ENCODE assay signal across 1 cellular context in the genomic region with DNA sequence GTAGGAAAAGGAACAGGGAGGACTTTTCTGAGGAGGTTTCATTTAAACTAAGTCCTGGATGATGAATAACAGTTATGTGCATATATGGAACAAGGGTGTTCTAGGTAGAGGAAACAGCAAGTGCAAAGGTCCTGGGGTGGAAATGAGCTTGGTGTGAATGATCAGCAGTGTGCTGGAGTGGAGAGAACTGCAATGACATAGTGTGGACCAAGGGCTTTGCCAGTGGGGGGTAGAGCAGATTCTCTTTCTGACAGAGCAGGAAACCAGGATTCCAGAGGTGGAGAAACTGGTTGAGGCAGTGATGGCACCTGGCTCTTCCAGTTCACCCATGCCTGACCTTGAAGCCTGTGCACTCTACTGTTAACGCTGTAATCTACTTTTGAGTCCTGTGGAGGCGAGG.
TF ChIP-seq lines count a peak whose summit lies in the region.

No MANE protein-coding gene starts in this region.

TF ChIP-seq in K562, 482 proteins besides CTCF, POLR2A, EP300 and RAD21 (continues in another document):
- TF ChIP-seq SMAD1 (IDR thresholded peaks at IDR 0.05; ENCODE audit: low read depth, low read length, partially characterized antibody) (no peak), XRCC4 (IDR thresholded peaks at IDR 0.05; ENCODE audit: extremely low read depth, insufficient read depth, insufficient read length) (no peak), SNRNP70 (optimal IDR thresholded peaks at IDR 0.05; ENCODE audit: low read depth, low read length) (no peak), ZNF165 (CRISPR knock-in tag; IDR thresholded peaks at IDR 0.05; ENCODE audit: borderline replicate concordance) (no peak), ZNF324 (CRISPR knock-in tag; IDR thresholded peaks at IDR 0.05) (no peak), ARID4B (CRISPR knock-in tag; IDR thresholded peaks at IDR 0.05) (no peak), RBM25 (IDR thresholded peaks at IDR 0.05; ENCODE audit: low read depth, low read length, severe bottlenecking) (peak; percentile 80), NR2C1 (IDR thresholded peaks at IDR 0.05) (no peak), NR2C1 (tag; IDR thresholded peaks at IDR 0.05) (no peak), RFX7 (CRISPR knock-in tag; IDR thresholded peaks at IDR 0.05) (no peak), FOXA1 (IDR thresholded peaks at IDR 0.05; ENCODE audit: borderline replicate concordance) (no peak), EWSR1 (IDR thresholded peaks at IDR 0.05; ENCODE audit: borderline replicate concordance, low read depth, partially characterized antibody) (no peak), BDP1 (IDR thresholded peaks at IDR 0.05; ENCODE audit: insufficient read depth, insufficient read length) (no peak), E2F6 (IDR thresholded peaks at IDR 0.05; ENCODE audit: borderline replicate concordance in 1 of 2, extremely low read depth in 1 of 2, insufficient read depth in 1 of 2, insufficient read length in 1 of 2, low read depth in 1 of 2, low read length in 1 of 2, poor library complexity in 1 of 2, severe bottlenecking in 1 of 2) (no peak), MAFK (IDR thresholded peaks at IDR 0.05; ENCODE audit: low read length) (no peak), SUPT5H (IDR thresholded peaks at IDR 0.05) (0 out of 2 replicates have a peak, but pooled peaks have one; percentile 1), ELF1 (tag; IDR thresholded peaks at IDR 0.05) (no peak), FOS (IDR thresholded peaks at IDR 0.05; ENCODE audit: extremely low read depth, insufficient read length) (no peak), ZNF512 (tag; IDR thresholded peaks at IDR 0.05) (no peak), HDAC3 (IDR thresholded peaks at IDR 0.05; ENCODE audit: borderline replicate concordance, partially characterized antibody) (no peak), BCL6 (CRISPR knock-in tag; IDR thresholded peaks at IDR 0.05) (no peak), CBX8 (IDR thresholded peaks at IDR 0.05; ENCODE audit: borderline replicate concordance, extremely low read depth, low read depth, low read length, poor library complexity, severe bottlenecking) (no peak), TCF7 (IDR thresholded peaks at IDR 0.05; ENCODE audit: borderline replicate concordance) (no peak), ZNF766 (CRISPR knock-in tag; conservative IDR thresholded peaks at IDR 0.05) (no peak), NR1H2 (CRISPR knock-in tag; IDR thresholded peaks at IDR 0.05) (no peak), ETV1 (tag; conservative IDR thresholded peaks at IDR 0.05; ENCODE audit: low read depth) (no peak), SRSF9 (IDR thresholded peaks at IDR 0.05; ENCODE audit: borderline replicate concordance, low read depth, low read length) (no peak), ZNF830 (CRISPR knock-in tag; IDR thresholded peaks at IDR 0.05) (no peak), CREM (IDR thresholded peaks at IDR 0.05; ENCODE audit: low read depth) (no peak), ZNF778 (CRISPR knock-in tag; IDR thresholded peaks at IDR 0.05) (no peak), ZNF224 (CRISPR knock-in tag; IDR thresholded peaks at IDR 0.05) (no peak), FIP1L1 (IDR thresholded peaks at IDR 0.05; ENCODE audit: low read depth, low read length, poor library complexity, severe bottlenecking) (no peak), COPS2 (conservative IDR thresholded peaks at IDR 0.05) (no peak), PREB (CRISPR knock-in tag; IDR thresholded peaks at IDR 0.05) (no peak), MAZ (CRISPR knock-in tag; conservative IDR thresholded peaks at IDR 0.05 in 1 of 2, IDR thresholded peaks at IDR 0.05 in 1 of 2) (no peak), BRF1 (IDR thresholded peaks at IDR 0.05; ENCODE audit: borderline replicate concordance, extremely low read depth, insufficient read length) (no peak), SMARCA5 (IDR thresholded peaks at IDR 0.05) (peak; percentile 57; the same call in 1 of the 2 replicates), ZBTB43 (CRISPR knock-in tag; IDR thresholded peaks at IDR 0.05) (no peak), NRF1 (conservative IDR thresholded peaks at IDR 0.05 in 1 of 2, IDR thresholded peaks at IDR 0.05 in 1 of 2) (no peak), BCOR (IDR thresholded peaks at IDR 0.05) (peak; percentile 67; the same call in 1 of the 2 replicates), NELFE (IDR thresholded peaks at IDR 0.05; ENCODE audit: insufficient read depth, insufficient read length) (no peak)
- TF ChIP-seq, protein P1, sequence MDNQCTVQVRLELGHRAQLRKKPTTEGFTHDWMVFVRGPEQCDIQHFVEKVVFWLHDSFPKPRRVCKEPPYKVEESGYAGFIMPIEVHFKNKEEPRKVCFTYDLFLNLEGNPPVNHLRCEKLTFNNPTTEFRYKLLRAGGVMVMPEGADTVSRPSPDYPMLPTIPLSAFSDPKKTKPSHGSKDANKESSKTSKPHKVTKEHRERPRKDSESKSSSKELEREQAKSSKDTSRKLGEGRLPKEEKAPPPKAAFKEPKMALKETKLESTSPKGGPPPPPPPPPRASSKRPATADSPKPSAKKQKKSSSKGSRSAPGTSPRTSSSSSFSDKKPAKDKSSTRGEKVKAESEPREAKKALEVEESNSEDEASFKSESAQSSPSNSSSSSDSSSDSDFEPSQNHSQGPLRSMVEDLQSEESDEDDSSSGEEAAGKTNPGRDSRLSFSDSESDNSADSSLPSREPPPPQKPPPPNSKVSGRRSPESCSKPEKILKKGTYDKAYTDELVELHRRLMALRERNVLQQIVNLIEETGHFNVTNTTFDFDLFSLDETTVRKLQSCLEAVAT (IDR thresholded peaks at IDR 0.05) = no peak
- TF ChIP-seq, protein P2, sequence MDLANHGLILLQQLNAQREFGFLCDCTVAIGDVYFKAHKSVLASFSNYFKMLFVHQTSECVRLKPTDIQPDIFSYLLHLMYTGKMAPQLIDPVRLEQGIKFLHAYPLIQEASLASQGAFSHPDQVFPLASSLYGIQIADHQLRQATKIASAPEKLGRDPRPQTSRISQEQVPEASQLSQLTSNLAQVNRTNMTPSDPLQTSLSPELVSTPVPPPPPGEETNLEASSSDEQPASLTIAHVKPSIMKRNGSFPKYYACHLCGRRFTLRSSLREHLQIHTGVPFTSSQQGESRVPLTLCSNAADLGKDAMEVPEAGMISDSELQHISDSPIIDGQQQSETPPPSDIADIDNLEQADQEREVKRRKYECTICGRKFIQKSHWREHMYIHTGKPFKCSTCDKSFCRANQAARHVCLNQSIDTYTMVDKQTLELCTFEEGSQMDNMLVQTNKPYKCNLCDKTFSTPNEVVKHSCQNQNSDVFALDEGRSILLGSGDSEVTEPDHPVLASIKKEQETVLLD (IDR thresholded peaks at IDR 0.05) = no peak
- TF ChIP-seq, protein P3, sequence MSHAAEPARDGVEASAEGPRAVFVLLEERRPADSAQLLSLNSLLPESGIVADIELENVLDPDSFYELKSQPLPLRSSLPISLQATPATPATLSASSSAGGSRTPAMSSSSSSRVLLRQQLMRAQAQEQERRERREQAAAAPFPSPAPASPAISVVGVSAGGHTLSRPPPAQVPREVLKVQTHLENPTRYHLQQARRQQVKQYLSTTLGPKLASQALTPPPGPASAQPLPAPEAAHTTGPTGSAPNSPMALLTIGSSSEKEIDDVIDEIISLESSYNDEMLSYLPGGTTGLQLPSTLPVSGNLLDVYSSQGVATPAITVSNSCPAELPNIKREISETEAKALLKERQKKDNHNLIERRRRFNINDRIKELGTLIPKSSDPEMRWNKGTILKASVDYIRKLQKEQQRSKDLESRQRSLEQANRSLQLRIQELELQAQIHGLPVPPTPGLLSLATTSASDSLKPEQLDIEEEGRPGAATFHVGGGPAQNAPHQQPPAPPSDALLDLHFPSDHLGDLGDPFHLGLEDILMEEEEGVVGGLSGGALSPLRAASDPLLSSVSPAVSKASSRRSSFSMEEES (CRISPR knock-in tag; IDR thresholded peaks at IDR 0.05) = no peak
- TF ChIP-seq, protein P4, sequence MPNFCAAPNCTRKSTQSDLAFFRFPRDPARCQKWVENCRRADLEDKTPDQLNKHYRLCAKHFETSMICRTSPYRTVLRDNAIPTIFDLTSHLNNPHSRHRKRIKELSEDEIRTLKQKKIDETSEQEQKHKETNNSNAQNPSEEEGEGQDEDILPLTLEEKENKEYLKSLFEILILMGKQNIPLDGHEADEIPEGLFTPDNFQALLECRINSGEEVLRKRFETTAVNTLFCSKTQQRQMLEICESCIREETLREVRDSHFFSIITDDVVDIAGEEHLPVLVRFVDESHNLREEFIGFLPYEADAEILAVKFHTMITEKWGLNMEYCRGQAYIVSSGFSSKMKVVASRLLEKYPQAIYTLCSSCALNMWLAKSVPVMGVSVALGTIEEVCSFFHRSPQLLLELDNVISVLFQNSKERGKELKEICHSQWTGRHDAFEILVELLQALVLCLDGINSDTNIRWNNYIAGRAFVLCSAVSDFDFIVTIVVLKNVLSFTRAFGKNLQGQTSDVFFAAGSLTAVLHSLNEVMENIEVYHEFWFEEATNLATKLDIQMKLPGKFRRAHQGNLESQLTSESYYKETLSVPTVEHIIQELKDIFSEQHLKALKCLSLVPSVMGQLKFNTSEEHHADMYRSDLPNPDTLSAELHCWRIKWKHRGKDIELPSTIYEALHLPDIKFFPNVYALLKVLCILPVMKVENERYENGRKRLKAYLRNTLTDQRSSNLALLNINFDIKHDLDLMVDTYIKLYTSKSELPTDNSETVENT (CRISPR knock-in tag; IDR thresholded peaks at IDR 0.05) = no peak
